Comparison of ENCODE assay signal across 8 cellular contexts in the genomic region with DNA sequence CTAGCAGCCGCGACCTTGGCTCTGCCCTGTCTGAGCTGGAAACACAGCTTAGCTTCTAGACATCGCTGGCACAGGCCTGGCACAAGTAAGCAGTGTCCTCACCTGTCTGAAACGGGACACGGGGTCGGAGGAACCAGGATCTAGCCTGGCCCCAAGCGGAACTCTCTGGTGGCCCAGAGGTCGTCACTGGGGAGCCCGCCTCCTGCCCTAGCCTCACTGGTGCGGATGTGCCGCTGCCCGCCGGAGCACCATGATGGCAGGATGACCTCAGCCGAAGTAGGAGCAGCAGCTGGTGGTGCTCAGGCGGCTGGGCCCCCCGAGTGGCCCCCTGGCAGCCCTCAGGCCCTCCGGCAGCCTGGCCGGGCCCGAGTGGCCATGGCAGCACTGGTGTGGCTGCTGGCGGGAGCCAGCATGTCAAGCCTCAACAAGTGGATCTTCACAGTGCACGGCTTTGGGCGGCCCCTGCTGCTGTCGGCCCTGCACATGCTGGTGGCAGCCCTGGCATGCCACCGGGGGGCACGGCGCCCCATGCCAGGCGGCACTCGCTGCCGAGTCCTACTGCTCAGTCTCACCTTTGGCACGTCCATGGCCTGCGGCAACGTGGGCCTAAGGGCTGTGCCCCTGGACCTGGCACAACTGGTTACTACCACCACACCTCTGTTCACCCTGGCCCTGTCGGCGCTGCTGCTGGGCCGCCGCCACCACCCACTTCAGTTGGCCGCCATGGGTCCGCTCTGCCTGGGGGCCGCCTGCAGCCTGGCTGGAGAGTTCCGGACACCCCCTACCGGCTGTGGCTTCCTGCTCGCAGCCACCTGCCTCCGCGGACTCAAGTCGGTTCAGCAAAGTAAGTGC. TPM values are rescaled to one million over a fixed set of nuclear protein-coding genes. Genes with fewer than 3 reads are reported as not detected.
DNase-seq lines count a peak whose midpoint lies in the region; ATAC-seq and TF ChIP-seq lines count a peak whose summit lies in the region.

No MANE protein-coding gene starts in this region.

- H3K4me3 ChIP-seq in ACC112 (ENCODE audit: low read depth, low read length) (peak overlapping the region; percentile 93), HAP-1 (peak overlapping the region; percentile 52)

- intact Hi-C loops in natural killer cell (cut with micrococcal nuclease) = no loop called here

- H3K27me3 Mint-ChIP-seq in activated CD4-positive, alpha-beta T cell treated with anti-CD3 and anti-CD28 coated beads, Interleukin-2, amount 10 ng/mL, durations not matched to agents 7 days and 5 days = no peaks in the 10 kb centered on the region
- H3K27me3 Mint-ChIP-seq in natural killer cell (ENCODE audit: low read depth in 2 of 2) = no peaks in the 10 kb centered on the region

- H3K4me3 Mint-ChIP-seq in activated CD4-positive, alpha-beta T cell treated with anti-CD3 and anti-CD28 coated beads, Interleukin-2, amount 10 ng/mL, durations not matched to agents 7 days and 5 days = peak overlapping the region; percentile 76
- peak overlapping the region; percentile 65 for H3K4me3 Mint-ChIP-seq in natural killer cell

- DNase-seq in HAP-1 (ENCODE audit: low spot score in 2 of 2) = peak; percentile 38 to 73
- DNase-seq in activated CD4-positive, alpha-beta T cell treated with anti-CD3 and anti-CD28 coated beads, Interleukin-2, amount 10 ng/mL, durations not matched to agents 7 days and 5 days = peak; percentile 27
- peak; percentile 31 for DNase-seq in natural killer cell
- DNase-seq in GOT3 (lab: John Stamatoyannopoulos, UW) = no peak

- peak overlapping the region; percentile 39 for H3K27ac ChIP-seq in ACC112 (ENCODE audit: low read depth, low read length)

- peaks cover 27% of the 10 kb centered on the region for H3K4me1 Mint-ChIP-seq in activated CD4-positive, alpha-beta T cell treated with anti-CD3 and anti-CD28 coated beads, Interleukin-2, amount 10 ng/mL, durations not matched to agents 7 days and 5 days
- peaks cover 7 to 25% of the 10 kb centered on the region in 2 donors for H3K4me1 Mint-ChIP-seq in natural killer cell

- H3K36me3 ChIP-seq in ACC112 (ENCODE audit: insufficient read depth, low read length) (no peaks in the 10 kb centered on the region), HAP-1 (replicated peaks) (no peaks in the 10 kb centered on the region; the same call in 1 of the 2 replicates)

- CTCF ChIA-PET in activated CD4-positive, alpha-beta T cell treated with anti-CD3 and anti-CD28 coated beads, Interleukin-2, amount 10 ng/mL, durations not matched to agents 7 days and 5 days (lab: Charles Lee) = interaction anchor here (0.6 to 5.4 kb wide), 10 partner anchors 10 to 546 kb away, joined by 3 to 61 read pairs (median 12); partner anchors contain the start of gene DUSP18

- in situ Hi-C loops in HAP-1 (cut with MboI; ENCODE audit: low sequenced_read_pairs) = no loop called here

- peak overlapping the region; percentile 72 for H3K27ac Mint-ChIP-seq in activated CD4-positive, alpha-beta T cell treated with anti-CD3 and anti-CD28 coated beads, Interleukin-2, amount 10 ng/mL, durations not matched to agents 7 days and 5 days
- peak overlapping the region in 1 of 2 donors; percentile 95 for H3K27ac Mint-ChIP-seq in natural killer cell

- H3K36me3 Mint-ChIP-seq in activated CD4-positive, alpha-beta T cell treated with anti-CD3 and anti-CD28 coated beads, Interleukin-2, amount 10 ng/mL, durations not matched to agents 7 days and 5 days (ENCODE audit: low read depth) = peaks cover 9% of the 10 kb centered on the region
- no peaks in the 10 kb centered on the region for H3K36me3 Mint-ChIP-seq in natural killer cell

- no peak for TF ChIP-seq CTCF in natural killer cell (IDR thresholded peaks at IDR 0.05)

- H3K4me1 ChIP-seq in ACC112 (ENCODE audit: control insufficient read depth, insufficient read depth, low read length, unreplicated experiment) (peaks cover 8% of the 10 kb centered on the region), HAP-1 (peaks cover 25% of the 10 kb centered on the region)

- H3K79me2 ChIP-seq in ACC112 (ENCODE audit: control insufficient read depth, insufficient read depth, low read length, unreplicated experiment) = peaks cover 32% of the 10 kb centered on the region

- H2AFZ ChIP-seq in ACC112 (ENCODE audit: low read length, unreplicated experiment) = peak overlapping the region; percentile 56

- POLR2A ChIA-PET in activated CD4-positive, alpha-beta T cell treated with anti-CD3 and anti-CD28 coated beads, Interleukin-2, amount 10 ng/mL, durations not matched to agents 7 days and 5 days (lab: Charles Lee) = no interaction called here

- no peaks in the 10 kb centered on the region for H3K9me3 ChIP-seq in HAP-1

- H3K27me3 ChIP-seq in ACC112 (ENCODE audit: insufficient read depth, low read length) = no peaks in the 10 kb centered on the region
- no peaks in the 10 kb centered on the region for H3K27me3 ChIP-seq in HAP-1 (ENCODE audit: low read depth)

- ATAC-seq in esophagus mucosa (peak; percentile 22), natural killer cell (no peak), HG02840 (IDR thresholded peaks at IDR 0.05; ENCODE audit: low FRiP score, unreplicated experiment) (no peak), GM21717 (IDR thresholded peaks at IDR 0.05; ENCODE audit: unreplicated experiment) (no peak)

- peaks cover 3% of the 10 kb centered on the region for H3K9me3 Mint-ChIP-seq in activated CD4-positive, alpha-beta T cell treated with anti-CD3 and anti-CD28 coated beads, Interleukin-2, amount 10 ng/mL, durations not matched to agents 7 days and 5 days
- H3K9me3 Mint-ChIP-seq in natural killer cell = no peaks in the 10 kb centered on the region

RNA-seq across cellular contexts. Expression of gene SLC35E4, which starts 0.9 kb away (rescaled TPM):
- total RNA-seq in activated CD4-positive, alpha-beta T cell treated with anti-CD3 and anti-CD28 coated beads, Interleukin-2, amount 10 ng/mL, durations not matched to agents 7 days and 5 days = 1 to 10 TPM; 1.8 to 2.5 TPM
- total RNA-seq in esophagus mucosa (2.0 TPM), natural killer cell (1 to 10 TPM; 2.9 to 5.8 (median 2.9) TPM)

RNA-seq across cellular contexts. Expression of gene TCN2, which starts 29.5 kb away (rescaled TPM):
- under 1 TPM; 0.32 to 0.54 TPM for total RNA-seq in activated CD4-positive, alpha-beta T cell treated with anti-CD3 and anti-CD28 coated beads, Interleukin-2, amount 10 ng/mL, durations not matched to agents 7 days and 5 days
- 3.5 TPM for total RNA-seq in esophagus mucosa
- total RNA-seq in natural killer cell = 1 to 10 TPM in 1 of 3 donors, under 1 TPM in 2; 0.42 to 1.2 (median 0.95) TPM

RNA-seq across cellular contexts. Expression of gene DUSP18, which starts 31.2 kb away (rescaled TPM):
- total RNA-seq in activated CD4-positive, alpha-beta T cell treated with anti-CD3 and anti-CD28 coated beads, Interleukin-2, amount 10 ng/mL, durations not matched to agents 7 days and 5 days = 10 to 100 TPM in 1 of 2 experiments, 1 to 10 TPM in 1; 9.8 to 12.2 TPM
- 10.4 TPM for total RNA-seq in esophagus mucosa
- 10 to 100 TPM; 10.2 to 12.8 (median 10.5) TPM for total RNA-seq in natural killer cell

RNA-seq across cellular contexts. Expression of gene PES1, which starts 44.7 kb away (rescaled TPM):
- 10 to 100 TPM; 58.5 to 62.7 TPM for total RNA-seq in activated CD4-positive, alpha-beta T cell treated with anti-CD3 and anti-CD28 coated beads, Interleukin-2, amount 10 ng/mL, durations not matched to agents 7 days and 5 days
- 55.8 TPM for total RNA-seq in esophagus mucosa
- 10 to 100 TPM; 30.9 to 39.7 (median 34.9) TPM for total RNA-seq in natural killer cell

RNA-seq across cellular contexts. Expression of gene OSBP2, which starts 58.2 kb away (rescaled TPM):
- 1 to 10 TPM; 1.1 TPM for total RNA-seq in activated CD4-positive, alpha-beta T cell treated with anti-CD3 and anti-CD28 coated beads, Interleukin-2, amount 10 ng/mL, durations not matched to agents 7 days and 5 days
- 3.0 TPM for total RNA-seq in esophagus mucosa
- 1 to 10 TPM in 1 of 3 donors, under 1 TPM in 2; 0.65 to 1.2 (median 0.79) TPM for total RNA-seq in natural killer cell
